ENCODE assay signal across 37 cellular contexts in the genomic region with DNA sequence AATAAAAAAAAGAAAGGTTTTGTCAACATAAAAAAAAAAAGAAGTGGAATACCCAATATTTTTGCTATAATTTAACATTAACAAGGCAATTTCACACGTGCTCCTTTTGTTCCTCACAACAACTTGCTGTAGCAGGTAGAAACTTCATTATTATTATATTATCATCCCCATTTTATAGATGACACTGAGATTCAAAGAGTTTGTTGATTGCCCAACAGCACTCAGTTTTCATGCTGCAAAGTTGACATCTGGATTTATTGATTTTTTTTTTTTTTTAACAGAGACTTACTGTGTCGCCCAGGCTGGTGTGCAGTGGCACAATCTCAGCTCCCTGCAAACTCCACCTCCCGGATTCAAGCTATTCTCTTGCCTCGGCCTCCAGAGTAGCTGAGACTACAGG. TPM values are rescaled to one million over a fixed set of nuclear protein-coding genes. Genes with fewer than 3 reads are reported as not detected.
"Had no signal": no experiment of that assay in that cellular context is flagged by ENCODE, and none has a peak within 500 bp of the region (broad histone marks: within the 10 kb centered on the region; RNA-seq: fewer than 3 reads in every experiment).

No MANE protein-coding gene starts in this region.

- DNase-seq: activated effector memory CD4-positive, alpha-beta T cell treated with anti-CD3 and anti-CD28 coated beads, Interleukin-2, amount 50 U/mL, for 16 hours; activated effector memory CD4-positive, alpha-beta T cell treated with Interleukin-2 at 50 U/mL for 16 hours; activated gamma-delta T cell; activated gamma-delta T cell treated with Interleukin-2 at 50 U/mL for 16 hours; activated naive CD4-positive, alpha-beta T cell; activated naive CD4-positive, alpha-beta T cell treated with anti-CD3 and anti-CD28 coated beads for 36 hours; activated naive CD4-positive, alpha-beta T cell treated with anti-CD3 and anti-CD28 coated beads, Interleukin-2, amount 10 ng/mL, durations not matched to agents 7 days and 5 days; activated naive CD4-positive, alpha-beta T cell treated with anti-CD3 and anti-CD28 coated beads, Interleukin-2, amount 50 U/mL, for 16 hours; activated naive CD4-positive, alpha-beta T cell treated with Interleukin-2 at 50 U/mL for 16 hours; activated naive CD8-positive, alpha-beta T cell treated with anti-CD3 and anti-CD28 coated beads for 36 hours; activated naive CD8-positive, alpha-beta T cell treated with anti-CD3 and anti-CD28 coated beads, Interleukin-2, amount 10 ng/mL, durations not matched to agents 7 days and 5 days; activated naive CD8-positive, alpha-beta T cell treated with anti-CD3 and anti-CD28 coated beads, Interleukin-2, amount 50 U/mL, for 24 hours; activated T-cell treated with anti-CD3 and anti-CD28 coated beads, Interleukin-2, amount 50 U/mL, for 1 hour; activated T-cell treated with anti-CD3 and anti-CD28 coated beads, Interleukin-2, amount 50 U/mL, for 24 hours; activated T-cell treated with anti-CD3 and anti-CD28 coated beads, Interleukin-2, amount 50 U/mL, for 4 hours; activated T-cell treated with anti-CD3 and anti-CD28 coated beads, Interleukin-2, amount 50 U/mL, for 48 hours; activated T-cell treated with anti-CD3 and anti-CD28 coated beads, Interleukin-2, amount 50 U/mL, for 72 hours; adrenal gland; amniotic stem cell; amygdala; anterior cingulate cortex; aorta; body of pancreas; brain microvascular endothelial cell; caudate nucleus; central memory CD4-positive, alpha-beta T cell; cerebellar nuclear complex had no signal

- H3K27ac ChIP-seq: adrenal gland, ascending aorta, body of pancreas, brain microvascular endothelial cell, breast epithelium, cardiac muscle cell had no signal

- H3K36me3 ChIP-seq: adrenal gland, ascending aorta, brain microvascular endothelial cell, breast epithelium, cardiac muscle cell had no signal

- H3K27me3 ChIP-seq: adrenal gland, ascending aorta, body of pancreas, brain microvascular endothelial cell, breast epithelium, cardiac muscle cell had no signal

- ATAC-seq: activated naive CD4-positive, alpha-beta T cell treated with anti-CD3 and anti-CD28 coated beads, Interleukin-2, amount 50 U/mL, for 72 hours; activated naive CD8-positive, alpha-beta T cell treated with anti-CD3 and anti-CD28 coated beads, Interleukin-2, amount 50 U/mL, for 24 hours; activated T-cell treated with anti-CD3 and anti-CD28 coated beads, Interleukin-2, amount 50 U/mL, for 4 hours; activated T-cell treated with anti-CD3 and anti-CD28 coated beads, Interleukin-2, amount 50 U/mL, for 72 hours; activated T-helper 17 cell treated with anti-CD3 and anti-CD28 coated beads, Interleukin-2, amount 50 U/mL, for 72 hours; body of pancreas had no signal

- H3K9me3 ChIP-seq: adrenal gland, ascending aorta, body of pancreas, breast epithelium had no signal

- H3K4me1 ChIP-seq: adrenal gland, ascending aorta, body of pancreas, breast epithelium had no signal

- FAIRE-seq: astrocyte, bronchial epithelial cell had no signal

- H3K4me3 ChIP-seq: adrenal gland, ascending aorta, body of pancreas, breast epithelium, cardiac muscle cell had no signal

RNA-seq across cellular contexts. Expression of gene ESRRG, which starts 8.9 kb away (rescaled TPM):
- total RNA-seq: activated naive CD4-positive, alpha-beta T cell treated with anti-CD3 and anti-CD28 coated beads for 36 hours; activated naive CD4-positive, alpha-beta T cell treated with anti-CD3 and anti-CD28 coated beads, Interleukin-2, amount 50 U/mL, for 72 hours; activated naive CD8-positive, alpha-beta T cell treated with anti-CD3 and anti-CD28 coated beads for 36 hours; activated naive CD8-positive, alpha-beta T cell treated with anti-CD3 and anti-CD28 coated beads, Interleukin-2, amount 10 ng/mL, durations not matched to agents 7 days and 5 days; activated T-cell treated with anti-CD3 and anti-CD28 coated beads, Interleukin-2, amount 50 U/mL, for 4 hours; activated T-cell treated with anti-CD3 and anti-CD28 coated beads, Interleukin-2, amount 50 U/mL, for 72 hours; activated T-helper 1 cell treated with anti-CD3 and anti-CD28 coated beads, Interleukin-12 subunit alpha, Interleukin-12 subunit beta, Interleukin-2, Interleukin-4 antibody, amounts not matched to agents 30 ng/mL and 10 ng/mL and 1 ng/mL, durations not matched to agents 14 hours and 24 hours and 36 hours; activated T-helper 17 cell treated with anti-CD3 and anti-CD28 coated beads, Interleukin-2, amount 50 U/mL, for 72 hours; activated T-helper 2 cell treated with anti-CD3 and anti-CD28 coated beads, Interferon-gamma antibody, Interleukin-2, Interleukin-4, amounts not matched to agents 10 μg/mL and 5 μg/mL and 100 μg/mL, durations not matched to agents 14 hours and 24 hours and 36 hours; ascending aorta; bronchial epithelial cell; chondrocyte had no signal
